Comparison of ENCODE assay signal across 14 cellular contexts in the genomic region with DNA sequence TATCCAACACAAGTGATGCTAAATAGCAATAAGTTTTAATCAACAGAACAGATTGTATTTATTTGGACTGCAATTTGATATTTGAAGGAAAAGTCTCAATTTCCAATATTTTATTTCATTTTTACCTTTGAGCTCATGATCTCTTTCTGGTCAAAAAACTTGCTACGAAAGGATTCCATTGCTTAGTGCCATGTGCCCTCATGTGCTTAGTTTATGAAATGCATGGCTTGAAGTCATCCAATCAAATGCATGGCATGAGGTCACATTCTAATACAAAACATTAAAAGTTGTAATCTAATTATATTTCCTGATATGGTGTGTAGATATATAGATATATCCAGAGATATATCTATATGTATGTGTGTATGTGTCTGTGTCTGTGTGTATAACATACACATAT.
DNase-seq lines count a peak whose midpoint lies in the region; ATAC-seq and TF ChIP-seq lines count a peak whose summit lies in the region.
"Had no signal": no experiment of that assay in that cellular context is flagged by ENCODE, and none has a peak within 500 bp of the region (broad histone marks: within the 10 kb centered on the region; RNA-seq: fewer than 3 reads in every experiment).

No MANE protein-coding gene starts in this region.

- H3K9me3 Mint-ChIP-seq in activated CD8-positive, alpha-beta memory T cell treated with anti-CD3 and anti-CD28 coated beads, Interleukin-2, amount 10 ng/mL, durations not matched to agents 7 days and 5 days (ENCODE audit: low read depth), result no peaks in the 10 kb centered on the region
- H3K9me3 Mint-ChIP-seq in mesothelial cell of epicardium, result no peaks in the 10 kb centered on the region
- H3K9me3 Mint-ChIP-seq: activated T-cell treated with anti-CD3 and anti-CD28 coated beads, Interleukin-2, amount 50 U/mL, for 24 hours had no signal

- no peak overlapping the region for H3K4me2 ChIP-seq in IMR-90 (ENCODE audit: low read depth, low read length)

- no peaks in the 10 kb centered on the region for H3K36me3 ChIP-seq in IMR-90 (ENCODE audit: control insufficient read depth, insufficient read depth, low read length)
- H3K36me3 ChIP-seq: left lung had no signal

- H2AFZ ChIP-seq in IMR-90 (replicated peaks; ENCODE audit: low read length, poor library complexity), result no peak overlapping the region

- H4K8ac ChIP-seq in IMR-90 (ENCODE audit: low read depth in 2 of 2, low read length in 2 of 2), result no peak overlapping the region

- no peak overlapping the region for H3K23ac ChIP-seq in IMR-90 (ENCODE audit: low read depth, low read length)

- peak; percentile 14; the same call in 1 of the 2 replicates for TF ChIP-seq RAD21 in IMR-90 (IDR thresholded peaks at IDR 0.05; ENCODE audit: low read length)

- no TSS peak for BruUV-seq in IMR-90 (replicated peaks; lab: Mats Ljungman, UMichigan)

- no peak overlapping the region for H3K56ac ChIP-seq in IMR-90 (ENCODE audit: extremely low read depth, insufficient read depth, low read length)

- WGBS in IMR-90 (ENCODE audit: extremely low coverage in 2 of 2, insufficient read length in 1 of 2), 2 experiments, result no CpG with 5 or more reads among the region's 1 CpG

- CTCF ChIA-PET in GM10248 (lab: Yijun Ruan, JAX) (no interaction called here), IMR-90 (lab: Yijun Ruan, JAX) (no interaction called here)
- CTCF ChIA-PET in activated CD8-positive, alpha-beta memory T cell treated with anti-CD3 and anti-CD28 coated beads, Interleukin-2, amount 10 ng/mL, durations not matched to agents 7 days and 5 days (lab: Charles Lee), result no interaction called here

- H3K18ac ChIP-seq in IMR-90 (ENCODE audit: low read depth, low read length), result no peak overlapping the region

- H2BK5ac ChIP-seq in IMR-90 (ENCODE audit: low read depth, low read length, poor library complexity, severe bottlenecking), result no peak overlapping the region

- H2AK9ac ChIP-seq in IMR-90 (replicated peaks; ENCODE audit: low read depth, low read length, poor library complexity), result no peak overlapping the region

- H4K20me1 ChIP-seq in IMR-90 (ENCODE audit: insufficient read depth, low read length), result no peaks in the 10 kb centered on the region

- H3K14ac ChIP-seq in IMR-90 (replicated peaks; ENCODE audit: low read depth, low read length), result no peak overlapping the region

- no peak overlapping the region for H3K4me3 Mint-ChIP-seq in activated CD8-positive, alpha-beta memory T cell treated with anti-CD3 and anti-CD28 coated beads, Interleukin-2, amount 10 ng/mL, durations not matched to agents 7 days and 5 days
- H3K4me3 Mint-ChIP-seq in mesothelial cell of epicardium, result no peak overlapping the region
- H3K4me3 Mint-ChIP-seq: activated T-cell treated with anti-CD3 and anti-CD28 coated beads, Interleukin-2, amount 50 U/mL, for 24 hours had no signal

- H3K27ac Mint-ChIP-seq in activated CD8-positive, alpha-beta memory T cell treated with anti-CD3 and anti-CD28 coated beads, Interleukin-2, amount 10 ng/mL, durations not matched to agents 7 days and 5 days, result no peak overlapping the region
- H3K27ac Mint-ChIP-seq in mesothelial cell of epicardium, result no peak overlapping the region
- H3K27ac Mint-ChIP-seq: activated T-cell treated with anti-CD3 and anti-CD28 coated beads, Interleukin-2, amount 50 U/mL, for 24 hours had no signal

- H3K36me3 Mint-ChIP-seq in activated CD8-positive, alpha-beta memory T cell treated with anti-CD3 and anti-CD28 coated beads, Interleukin-2, amount 10 ng/mL, durations not matched to agents 7 days and 5 days, result no peaks in the 10 kb centered on the region
- no peaks in the 10 kb centered on the region for H3K36me3 Mint-ChIP-seq in mesothelial cell of epicardium

- no peaks in the 10 kb centered on the region for H3K4me1 Mint-ChIP-seq in activated CD8-positive, alpha-beta memory T cell treated with anti-CD3 and anti-CD28 coated beads, Interleukin-2, amount 10 ng/mL, durations not matched to agents 7 days and 5 days
- no peaks in the 10 kb centered on the region for H3K4me1 Mint-ChIP-seq in mesothelial cell of epicardium

- H3K79me1 ChIP-seq in IMR-90 (ENCODE audit: low read depth in 1 of 2, low read length in 2 of 2), result no peaks in the 10 kb centered on the region

- no peak overlapping the region for H2BK120ac ChIP-seq in IMR-90 (ENCODE audit: low read depth, low read length)

- no peak overlapping the region for H4K91ac ChIP-seq in IMR-90 (ENCODE audit: insufficient read depth, low read depth, low read length)

- H2BK20ac ChIP-seq in IMR-90 (ENCODE audit: low read depth, low read length), result no peak overlapping the region

- H3K9me3 ChIP-seq in IMR-90 (ENCODE audit: control insufficient read depth, insufficient read depth, low read length), result no peaks in the 10 kb centered on the region
- H3K9me3 ChIP-seq: left lung had no signal

- H3K27me3 Mint-ChIP-seq in activated CD8-positive, alpha-beta memory T cell treated with anti-CD3 and anti-CD28 coated beads, Interleukin-2, amount 10 ng/mL, durations not matched to agents 7 days and 5 days, result no peaks in the 10 kb centered on the region
- H3K27me3 Mint-ChIP-seq in mesothelial cell of epicardium (ENCODE audit: low read depth), result peaks cover 6% of the 10 kb centered on the region
- H3K27me3 Mint-ChIP-seq: activated T-cell treated with anti-CD3 and anti-CD28 coated beads, Interleukin-2, amount 50 U/mL, for 24 hours had no signal

- H3K27ac ChIP-seq in IMR-90 (ENCODE audit: insufficient read depth, low read length), result no peak overlapping the region
- H3K27ac ChIP-seq in VCaP, result no peak overlapping the region
- H3K27ac ChIP-seq: left lung had no signal

- H2AK5ac ChIP-seq in IMR-90 (ENCODE audit: low read depth, low read length), result no peak overlapping the region

- dilution Hi-C loops in IMR-90 (cut with HindIII; ENCODE audit: low sequenced_read_pairs, unreplicated experiment), result no loop called here

- no peak overlapping the region for H2BK15ac ChIP-seq in IMR-90 (ENCODE audit: low read depth, low read length)

- DNase-seq in GM10248 (ENCODE audit: extremely low spot score), result no peak
- DNase-seq in IMR-90, result no peak
- DNase-seq in left kidney (ENCODE audit: low read depth, low spot score), result peak; percentile 2
- no peak for DNase-seq in NCI-H1930 (lab: John Stamatoyannopoulos, UW)
- DNase-seq in activated CD8-positive, alpha-beta memory T cell treated with anti-CD3 and anti-CD28 coated beads, Interleukin-2, amount 10 ng/mL, durations not matched to agents 7 days and 5 days, result no peak
- no peak for DNase-seq in mesothelial cell of epicardium (ENCODE audit: low spot score in 2 of 2, unreplicated experiment in 2 of 2)
- DNase-seq: activated T-cell treated with anti-CD3 and anti-CD28 coated beads, Interleukin-2, amount 50 U/mL, for 24 hours; cerebellar nuclear complex; DMS79 treated with DMSO at 0.1 percent for 48 hours; left lung; NCI-H1048; T1000 had no signal

- in situ Hi-C loops in IMR-90 (cut with MboI; ENCODE audit: low sequenced_read_pairs), result no loop called here

- H3K9me1 ChIP-seq in IMR-90 (ENCODE audit: insufficient read depth, low read length), result no peaks in the 10 kb centered on the region

- TF ChIP-seq CTCF in GM10248 (IDR thresholded peaks at IDR 0.05; ENCODE audit: control extremely low read depth, extremely low read depth, low read depth, missing control alignments) (peak; percentile 43), IMR-90 (conservative IDR thresholded peaks at IDR 0.05; ENCODE audit: low read depth, low read length) (no peak), VCaP (conservative IDR thresholded peaks at IDR 0.05) (peak; percentile 55), mesothelial cell of epicardium (IDR thresholded peaks at IDR 0.05; ENCODE audit: unreplicated experiment) (no peak)

- POLR2A ChIA-PET in GM10248 (lab: Yijun Ruan, JAX), result no interaction called here
- POLR2A ChIA-PET in IMR-90 (lab: Charles Lee; ENCODE audit: unreplicated experiment), result no interaction called here

- no peak overlapping the region for H3K4me3 ChIP-seq in IMR-90 (ENCODE audit: insufficient read depth, low read depth, low read length)
- H3K4me3 ChIP-seq: left lung had no signal

- H3K9ac ChIP-seq in IMR-90 (ENCODE audit: low read depth, low read length), result no peak overlapping the region

- H3K27me3 ChIP-seq in IMR-90 (ENCODE audit: control insufficient read depth, insufficient read depth, low read length), result no peaks in the 10 kb centered on the region
- H3K27me3 ChIP-seq: left lung had no signal

- H3K4me1 ChIP-seq in IMR-90 (ENCODE audit: control insufficient read depth, insufficient read depth, low read length), result no peaks in the 10 kb centered on the region
- H3K4me1 ChIP-seq: left lung had no signal

- H3K4ac ChIP-seq in IMR-90 (ENCODE audit: low read depth, low read length), result no peak overlapping the region

- no peak overlapping the region for H4K5ac ChIP-seq in IMR-90 (ENCODE audit: low read depth, low read length)

- ATAC-seq in IMR-90 (ENCODE audit: low read depth) (no peak), GM18907 (IDR thresholded peaks at IDR 0.05; ENCODE audit: unreplicated experiment) (no peak)
- ATAC-seq in activated CD8-positive, alpha-beta memory T cell treated with anti-CD3 and anti-CD28 coated beads, Interleukin-2, amount 10 ng/mL, durations not matched to agents 7 days and 5 days, result no peak
- ATAC-seq: left lung had no signal

- no peak for TF ChIP-seq POLR2A in IMR-90 (IDR thresholded peaks at IDR 0.05; ENCODE audit: low read depth, low read length)

- intact Hi-C loops in IMR-90 (cut with micrococcal nuclease), result no loop called here

TF ChIP-seq in IMR-90, 13 proteins besides CTCF, POLR2A, EP300 and RAD21 (continues in another document):
- no peak for TF ChIP-seq BHLHE40 (IDR thresholded peaks at IDR 0.05; ENCODE audit: low read depth, low read length)
- TF ChIP-seq NFE2L2 (IDR thresholded peaks at IDR 0.05; ENCODE audit: low read depth, low read length), result no peak
- no peak for TF ChIP-seq CHD1 (IDR thresholded peaks at IDR 0.05; ENCODE audit: low read depth, low read length)
- no peak for TF ChIP-seq USF2 (IDR thresholded peaks at IDR 0.05; ENCODE audit: low read depth, low read length)
- no peak for TF ChIP-seq CEBPB (IDR thresholded peaks at IDR 0.05; ENCODE audit: low read depth, low read length)
- no peak for TF ChIP-seq RCOR1 (IDR thresholded peaks at IDR 0.05; ENCODE audit: insufficient replicate concordance, low read length)
- TF ChIP-seq MAZ (IDR thresholded peaks at IDR 0.05; ENCODE audit: borderline replicate concordance, low read depth, low read length), result no peak
- no peak for TF ChIP-seq MAFK (IDR thresholded peaks at IDR 0.05; ENCODE audit: low read depth, low read length)
- no peak for TF ChIP-seq RFX5 (IDR thresholded peaks at IDR 0.05; ENCODE audit: low read depth, low read length)

Comparison
In these comparisons a context has a peak if more than half of its experiments do, and no peak if none do; other contexts are left out.
1. CTCF ChIP-seq: peak in GM10248 (single experiment) and VCaP (single experiment); none in IMR-90 (single experiment) and mesothelial cell of epicardium (single experiment).